Comparison of ENCODE assay signal across 22 cellular contexts in genomic region chr3:55246016-55246415, GRCh38.
DNase-seq lines count a peak whose midpoint lies in the region; ATAC-seq and TF ChIP-seq lines count a peak whose summit lies in the region.
"Had no signal": no experiment of that assay in that cellular context is flagged by ENCODE, and none has a peak within 500 bp of the region (broad histone marks: within the 10 kb centered on the region; RNA-seq: fewer than 3 reads in every experiment).

No MANE protein-coding gene starts in this region.

- H3K4me1 ChIP-seq in ACC112 (ENCODE audit: control insufficient read depth, insufficient read depth, low read length, unreplicated experiment) (no peaks in the 10 kb centered on the region), fibroblast of lung (ENCODE audit: control insufficient read depth, extremely low read depth, insufficient read depth, low read length) (no peaks in the 10 kb centered on the region), osteoblast (ENCODE audit: insufficient read depth, low read length) (peaks cover 7% of the 10 kb centered on the region)

- H3K36me3 ChIP-seq in ACC112 (ENCODE audit: insufficient read depth, low read length) (no peaks in the 10 kb centered on the region), fibroblast of lung (ENCODE audit: control insufficient read depth, insufficient read depth, low read length) (no peaks in the 10 kb centered on the region), osteoblast (ENCODE audit: insufficient read depth, low read length) (no peaks in the 10 kb centered on the region)
- H3K36me3 ChIP-seq: stomach had no signal

- DNase-seq in RPMI7951 (ENCODE audit: low read depth) = peak; percentile 74
- DNase-seq in fibroblast of lung (ENCODE audit: low read depth in 2 of 2) = peak in 1 of 2 donors; percentile 42
- DNase-seq in osteoblast (ENCODE audit: insufficient read length, low spot score, missing footprints) = peak; percentile 30
- DNase-seq in activated CD8-positive, alpha-beta memory T cell treated with anti-CD3 and anti-CD28 coated beads for 24 hours = no peak
- DNase-seq: activated CD8-positive, alpha-beta T cell treated with anti-CD3 and anti-CD28 coated beads for 36 hours; activated naive CD4-positive, alpha-beta T cell; activated T-cell treated with anti-CD3 and anti-CD28 coated beads, Interleukin-2, amount 50 U/mL, for 1 hour; amniotic stem cell; kidney glomerular epithelial cell; mammary epithelial cell; NCI-H524 treated with DMSO at 0.1 percent for 48 hours; nucleus accumbens; RPMI8226; stomach; T-helper 9 cell had no signal

- ATAC-seq in HG03280 (IDR thresholded peaks at IDR 0.05; ENCODE audit: unreplicated experiment) (no peak), HG03139 (IDR thresholded peaks at IDR 0.05; ENCODE audit: unreplicated experiment) (no peak), HG03175 (IDR thresholded peaks at IDR 0.05; ENCODE audit: unreplicated experiment) (no peak)
- ATAC-seq: activated CD8-positive, alpha-beta T cell treated with anti-CD3 and anti-CD28 coated beads for 36 hours; SK-N-SH treated with all-trans-retinoic acid at 6 μM for 48 hours had no signal

- H3K79me2 ChIP-seq in ACC112 (ENCODE audit: control insufficient read depth, insufficient read depth, low read length, unreplicated experiment) (no peaks in the 10 kb centered on the region), fibroblast of lung (ENCODE audit: control insufficient read depth, insufficient read depth, low read length) (no peaks in the 10 kb centered on the region), osteoblast (ENCODE audit: insufficient read depth, low read length) (no peaks in the 10 kb centered on the region)

- H3K27ac ChIP-seq in ACC112 (ENCODE audit: low read depth, low read length) (no peak overlapping the region), fibroblast of lung (ENCODE audit: insufficient read depth, low read length) (no peak overlapping the region), osteoblast (ENCODE audit: low read depth, low read length) (peak overlapping the region; percentile 3)
- H3K27ac ChIP-seq: C4-2B, epithelial cell of prostate, stomach had no signal

- H3K9me3 ChIP-seq in fibroblast of lung (ENCODE audit: control insufficient read depth, insufficient read depth, low read depth, low read length) = no peaks in the 10 kb centered on the region
- no peaks in the 10 kb centered on the region for H3K9me3 ChIP-seq in osteoblast (ENCODE audit: low read depth, low read length)

- TF ChIP-seq CTCF in fibroblast of lung (conservative IDR thresholded peaks at IDR 0.05 in 1 of 2, IDR thresholded peaks at IDR 0.05 in 1 of 2; ENCODE audit: low read depth in 1 of 2, low read length in 2 of 2) (no peak), osteoblast (IDR thresholded peaks at IDR 0.05; ENCODE audit: extremely low read depth, low read depth, low read length) (no peak)

- no peak overlapping the region for H3K9ac ChIP-seq in fibroblast of lung (ENCODE audit: insufficient read depth, low read length)

- H3K4me3 ChIP-seq in ACC112 (ENCODE audit: low read depth, low read length) (peak overlapping the region; percentile 65), fibroblast of lung (replicated peaks in 1 of 4; ENCODE audit: control extremely low read depth in 1 of 4, insufficient read depth in 1 of 4, low read depth in 3 of 4, low read length in 4 of 4) (peak overlapping the region in 2 of 4 experiments; percentile 21 to 41), osteoblast (ENCODE audit: insufficient read depth, low read length) (peak overlapping the region; percentile 52)
- H3K4me3 ChIP-seq: stomach had no signal

- no peaks in the 10 kb centered on the region for H4K20me1 ChIP-seq in fibroblast of lung (ENCODE audit: control insufficient read depth, extremely low read depth, insufficient read depth, low read length)
- H4K20me1 ChIP-seq in osteoblast (ENCODE audit: insufficient read depth, low read length) = no peaks in the 10 kb centered on the region

- H3K27me3 ChIP-seq in ACC112 (ENCODE audit: insufficient read depth, low read length) (no peaks in the 10 kb centered on the region), fibroblast of lung (ENCODE audit: control insufficient read depth, insufficient read depth, low read length) (no peaks in the 10 kb centered on the region), osteoblast (ENCODE audit: insufficient read depth, low read length) (no peaks in the 10 kb centered on the region)
- H3K27me3 ChIP-seq: stomach had no signal

- peak overlapping the region; percentile 60 for H3K4me2 ChIP-seq in fibroblast of lung (ENCODE audit: extremely low read depth, insufficient read depth, low read length)
- H3K4me2 ChIP-seq in osteoblast (ENCODE audit: insufficient read depth, low read length) = peak overlapping the region; percentile 78

- H2AFZ ChIP-seq in ACC112 (ENCODE audit: low read length, unreplicated experiment) = peak overlapping the region; percentile 91
- H2AFZ ChIP-seq in fibroblast of lung (ENCODE audit: low read length) = peak overlapping the region; percentile 13
- peak overlapping the region; percentile 70 for H2AFZ ChIP-seq in osteoblast (ENCODE audit: low read length)

Comparison
In these comparisons a context has a peak if more than half of its experiments do, and no peak if none do; other contexts are left out.
1. H2AFZ ChIP-seq: peak in every context shown above with its lines; median percentile 91 in ACC112; 70 in osteoblast; 13 in fibroblast of lung.